8 cellular contexts compared by ENCODE assay signal in genomic region chr5:151771259-151772028, GRCh38. TPM values are rescaled to one million over a fixed set of nuclear protein-coding genes. Genes with fewer than 3 reads are reported as not detected.
A peak's percentile ranks its signal among the peaks of the same experiment; 100 is the strongest.
DNase-seq lines count a peak whose midpoint lies in the region; ATAC-seq and TF ChIP-seq lines count a peak whose summit lies in the region.

Gene G3BP1, plus strand, starts transcription at chr5:151771954. Its CDS starts 14,667 bp downstream, at chr5:151786621.

- peaks cover 13% of the 10 kb centered on the region for H3K4me1 ChIP-seq in foreskin keratinocyte
- H3K4me1 ChIP-seq in neural progenitor cell, result peaks cover 40% of the 10 kb centered on the region

- H3K79me2 ChIP-seq in neural progenitor cell (ENCODE audit: low read depth), result peaks cover 56% of the 10 kb centered on the region

- H4K20me1 ChIP-seq in neural progenitor cell (ENCODE audit: low read depth), result peaks cover 43% of the 10 kb centered on the region

- peak within 1 kb of the TSS; percentile 87 for H3K4me3 Mint-ChIP-seq in neural progenitor cell

- no peaks in the 10 kb centered on the region for H3K36me3 ChIP-seq in neural progenitor cell

- peak within 1 kb of the TSS; percentile 46 for H2AFZ ChIP-seq in neural progenitor cell (replicated peaks)

- peaks cover 13% of the 10 kb centered on the region for H3K36me3 Mint-ChIP-seq in neural progenitor cell

- H3K4me2 ChIP-seq in neural progenitor cell, result peak within 1 kb of the TSS; percentile 97

- CTCF ChIA-PET in HEK293T (lab: Yijun Ruan, JAX), result interaction anchor here (0.7 to 1.1 kb wide), 7 partner anchors 9 to 119 kb away, joined by 3 to 7 read pairs (median 3); no protein-coding TSS in a partner anchor

- ATAC-seq in foreskin keratinocyte, result peak; percentile 88

- peaks cover 8% of the 10 kb centered on the region for H3K9me3 Mint-ChIP-seq in neural progenitor cell

- no peaks in the 10 kb centered on the region for H3K9me3 ChIP-seq in neural progenitor cell (ENCODE audit: low read depth)

- POLR2A ChIA-PET in HEK293T (lab: Yijun Ruan, JAX), result interaction anchor here (0.6 to 5.8 kb wide), 19 partner anchors 9 to 656 kb away, joined by 3 to 84 read pairs (median 5); partner anchors contain the start of genes ATOX1 and SPARC

- H3K27ac ChIP-seq in foreskin keratinocyte (peak within 1 kb of the TSS; percentile 69), neural progenitor cell (peak within 1 kb of the TSS; percentile 95)

- H3F3A ChIP-seq in neural progenitor cell (ENCODE audit: low read depth), result peaks cover 24% of the 10 kb centered on the region

- in situ Hi-C loops in SK-MEL-5 (cut with HindIII; ENCODE audit: low pct_unique_long_range_greater_than_20kb, low sequenced_read_pairs), result no loop called here

- peak; percentile 98 for TF ChIP-seq CTCF in foreskin keratinocyte (conservative IDR thresholded peaks at IDR 0.05)
- TF ChIP-seq CTCF in neural progenitor cell (IDR thresholded peaks at IDR 0.05), result peak; percentile 55

- H3K4me3 ChIP-seq in neural progenitor cell, result peak within 1 kb of the TSS; percentile 97

- peak; percentile 100 for DNase-seq in GM04504 (ENCODE audit: low read depth)
- peak; percentile 91 for DNase-seq in HEK293T (ENCODE audit: extremely low spot score)
- DNase-seq in MV-4-11 (lab: John Stamatoyannopoulos, UW), result peak; percentile 100
- DNase-seq in SK-MEL-5 (ENCODE audit: low read depth, low spot score), result peak; percentile 100
- DNase-seq in activated naive CD4-positive, alpha-beta T cell treated with Interleukin-2 at 50 U/mL for 16 hours, result peak; percentile 99
- peak; percentile 100 for DNase-seq in foreskin keratinocyte
- peak; percentile 100 for DNase-seq in neural progenitor cell (ENCODE audit: low spot score)
- peak; percentile 100 for DNase-seq in stromal cell of bone marrow (ENCODE audit: low read depth)

- H3K27ac Mint-ChIP-seq in neural progenitor cell, result peak within 1 kb of the TSS; percentile 82

- peaks cover 1% of the 10 kb centered on the region for H3K27me3 Mint-ChIP-seq in neural progenitor cell (ENCODE audit: insufficient read depth, low read depth)

- H3K9ac ChIP-seq in neural progenitor cell, result peak within 1 kb of the TSS; percentile 85

- no peaks in the 10 kb centered on the region for H3K27me3 ChIP-seq in foreskin keratinocyte
- H3K27me3 ChIP-seq in neural progenitor cell, result no peaks in the 10 kb centered on the region

- peaks cover 41% of the 10 kb centered on the region for H3K4me1 Mint-ChIP-seq in neural progenitor cell

TF ChIP-seq in HEK293T, 16 proteins besides CTCF, POLR2A, EP300 and RAD21:
- TF ChIP-seq ELF4 (IDR thresholded peaks at IDR 0.05) (peak; percentile 97), BHLHE40 (IDR thresholded peaks at IDR 0.05; ENCODE audit: borderline replicate concordance) (no peak), FOXA1 (IDR thresholded peaks at IDR 0.05) (no peak), CTBP1 (IDR thresholded peaks at IDR 0.05; ENCODE audit: borderline replicate concordance) (no peak), ARNT (IDR thresholded peaks at IDR 0.05) (no peak), LEF1 (IDR thresholded peaks at IDR 0.05; ENCODE audit: borderline replicate concordance) (no peak), TARDBP (IDR thresholded peaks at IDR 0.05) (0 out of 2 replicates have a peak, but pooled peaks have one; percentile 52), SP1 (IDR thresholded peaks at IDR 0.05) (no peak; the same call in 1 of the 2 replicates), FOXM1 (IDR thresholded peaks at IDR 0.05; ENCODE audit: borderline replicate concordance) (no peak), ZNF384 (IDR thresholded peaks at IDR 0.05) (no peak)
- TF ChIP-seq, protein P1, sequence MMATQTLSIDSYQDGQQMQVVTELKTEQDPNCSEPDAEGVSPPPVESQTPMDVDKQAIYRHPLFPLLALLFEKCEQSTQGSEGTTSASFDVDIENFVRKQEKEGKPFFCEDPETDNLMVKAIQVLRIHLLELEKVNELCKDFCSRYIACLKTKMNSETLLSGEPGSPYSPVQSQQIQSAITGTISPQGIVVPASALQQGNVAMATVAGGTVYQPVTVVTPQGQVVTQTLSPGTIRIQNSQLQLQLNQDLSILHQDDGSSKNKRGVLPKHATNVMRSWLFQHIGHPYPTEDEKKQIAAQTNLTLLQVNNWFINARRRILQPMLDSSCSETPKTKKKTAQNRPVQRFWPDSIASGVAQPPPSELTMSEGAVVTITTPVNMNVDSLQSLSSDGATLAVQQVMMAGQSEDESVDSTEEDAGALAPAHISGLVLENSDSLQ (IDR thresholded peaks at IDR 0.05), result peak; percentile 100

RNA-seq across cellular contexts. Expression of gene G3BP1, which starts in this region (rescaled TPM):
- total RNA-seq in SK-MEL-5 (2014; rRNA removed; shearing (Covaris generic)), result 280 TPM in 2 replicates
- polyA plus RNA-seq in SK-MEL-5 (2015; cell fraction: cytosol; rRNA removed), result 201 and 250 TPM in 2 replicates
- polyA plus RNA-seq in SK-MEL-5 (2015; cell fraction: nucleus; rRNA removed), result 126 and 144 TPM in 2 replicates
- total RNA-seq in foreskin keratinocyte (270 and 295 TPM in 2 replicates), neural progenitor cell (ENCODE audit: low replicate concordance) (212 and 304 TPM in 2 replicates)
- 74.1 and 96.7 TPM in 2 replicates for polyA plus RNA-seq in foreskin keratinocyte

Comparison
In these comparisons a context has a peak if more than half of its experiments do, and no peak if none do; other contexts are left out.
1. Peak in every context shown above with its lines: DNase-seq, ATAC-seq, H3K4me3 ChIP-seq and H3K27ac ChIP-seq.